19 cellular contexts compared by ENCODE assay signal in the genomic region with DNA sequence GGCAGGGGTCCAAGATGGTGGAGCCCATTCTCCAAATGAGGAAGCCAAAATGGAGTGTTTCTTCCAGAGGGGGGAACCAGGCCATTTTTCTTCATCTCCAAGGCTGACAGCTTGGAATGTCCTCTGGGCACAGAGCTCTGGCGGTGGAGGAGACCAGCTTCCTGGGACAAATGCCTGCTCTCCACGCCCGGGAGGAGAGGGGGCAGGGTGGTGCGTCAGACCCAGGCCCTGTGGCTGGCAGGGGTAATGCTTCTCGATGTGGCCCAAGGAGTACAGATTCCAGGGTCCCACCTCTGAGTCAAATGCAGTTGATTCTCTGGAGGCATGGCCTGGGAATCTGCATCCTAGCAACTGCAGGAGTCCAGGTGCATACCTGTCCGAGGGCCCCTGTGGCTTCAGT. TPM values are rescaled to one million over a fixed set of nuclear protein-coding genes. Genes with fewer than 3 reads are reported as not detected.
DNase-seq lines count a peak whose midpoint lies in the region; ATAC-seq, FAIRE-seq and TF ChIP-seq lines count a peak whose summit lies in the region.
"Had no signal": no experiment of that assay in that cellular context is flagged by ENCODE, and none has a peak within 500 bp of the region (broad histone marks: within the 10 kb centered on the region; RNA-seq: fewer than 3 reads in every experiment).

No MANE protein-coding gene starts in this region.

- H3K27me3 ChIP-seq in heart left ventricle (peaks cover 13 to 73% (median 32%) of the 10 kb centered on the region in 9 donors), tibial artery (peaks cover 0 to 14% of the 10 kb centered on the region in 2 donors)

- H3K27ac ChIP-seq in heart left ventricle (no peak overlapping the region), tibial artery (peak overlapping the region; percentile 76 to 78)

- H3K9me3 ChIP-seq in heart left ventricle = peaks cover 0 to 13% (median 3%) of the 10 kb centered on the region in 12 donors
- H3K9me3 ChIP-seq in tibial artery = peaks cover 0 to 9% (median 8%) of the 10 kb centered on the region in 3 donors

- intact Hi-C loops in left ventricle myocardium superior (cut with micrococcal nuclease) (no loop called here), heart left ventricle (cut with DNase I) (no loop called here), tibial artery (cut with DNase I; ENCODE audit: low total_unique reads) (no loop called here)

- peaks cover 0 to 8% (median 0%) of the 10 kb centered on the region in 12 donors for H3K4me1 ChIP-seq in heart left ventricle
- H3K4me1 ChIP-seq in tibial artery = peaks cover 4 to 62% (median 46%) of the 10 kb centered on the region in 4 donors
- H3K4me1 ChIP-seq: HAP-1 had no signal

- WGBS in heart left ventricle, 4 donors = 45 to 72% (median 62%) methylated on average over 5 to 6 of the region's 6 CpGs

- TF ChIP-seq CTCF in heart left ventricle (IDR thresholded peaks at IDR 0.05) (no peak), tibial artery (IDR thresholded peaks at IDR 0.05) (peak; percentile 21 to 50), D721Med (IDR thresholded peaks at IDR 0.05; ENCODE audit: insufficient read depth, missing control alignments) (no peak)

- ATAC-seq in left ventricle myocardium superior = no peak
- no peak for ATAC-seq in heart left ventricle
- ATAC-seq: GM12878, GM23338 had no signal

- FAIRE-seq in GM19239 (lab: Jason Lieb, UNC) (no peak), GM12892 (lab: Jason Lieb, UNC) (no peak), D721Med (lab: Jason Lieb, UNC) (no peak)
- FAIRE-seq: GM12878 had no signal

- peak; percentile 7 for DNase-seq in left ventricle myocardium superior
- DNase-seq in heart left ventricle = no peak
- DNase-seq in inferior parietal cortex (ENCODE audit: extremely low spot score) = peak; percentile 15
- DNase-seq in nucleus accumbens (lab: John Stamatoyannopoulos, UW) = peak in 32 of 56 donors; percentile 7 to 71 (median 40)
- DNase-seq in tibial artery = peak; percentile 45 to 88
- DNase-seq in GM19239 (ENCODE audit: insufficient read length, low spot score) = no peak
- DNase-seq in GM12892 (ENCODE audit: insufficient read length) = no peak
- no peak for DNase-seq in D721Med (ENCODE audit: insufficient read length, low spot score)
- DNase-seq: 8988T, DND-41, Kasumi-1, NCI-H2081 treated with DMSO at 0.1 percent for 48 hours, NCI-H446, NCI-H526 treated with DMSO at 0.1 percent for 48 hours, SHP77 had no signal

- TF ChIP-seq POLR2A in heart left ventricle (IDR thresholded peaks at IDR 0.05) = no peak
- TF ChIP-seq POLR2A in GM12892 (IDR thresholded peaks at IDR 0.05; ENCODE audit: low read depth, low read length) = no peak

- H3K4me3 ChIP-seq in heart left ventricle (no peak overlapping the region), tibial artery (no peak overlapping the region)
- H3K4me3 ChIP-seq: GM12878, GM23338, HAP-1 had no signal

- H3K36me3 ChIP-seq in heart left ventricle (no peaks in the 10 kb centered on the region), tibial artery (no peaks in the 10 kb centered on the region)
- H3K36me3 ChIP-seq: HAP-1 had no signal

RNA-seq across cellular contexts. Expression of gene ADRA2C, which starts 44.6 kb away (rescaled TPM):
- total RNA-seq in left ventricle myocardium superior = 5.9 TPM
- 1 to 10 TPM; 3.4 to 7.7 (median 5.6) TPM for total RNA-seq in heart left ventricle
- polyA plus RNA-seq in heart left ventricle = 1 to 10 TPM; 3.9 to 4.2 TPM
- not detected for polyA plus RNA-seq in GM12892 (2012; ENCODE audit: missing spikeins)
- polyA plus RNA-seq: CD14-positive monocyte, GM12878 had no signal

Comparison
In these comparisons a context has a peak if more than half of its experiments do, and no peak if none do; other contexts are left out.
1. DNase-seq: peak in left ventricle myocardium superior (single experiment), inferior parietal cortex (single experiment), nucleus accumbens (32 of 56) and tibial artery (2 of 2); none in heart left ventricle (0 of 5), GM19239 (single experiment), GM12892 (single experiment) and D721Med (single experiment).
2. H3K27ac ChIP-seq: peak in tibial artery (2 of 2); none in heart left ventricle (0 of 12).
3. CTCF ChIP-seq: peak in tibial artery (2 of 2); none in heart left ventricle (0 of 12) and D721Med (single experiment).